9 cellular contexts compared by ENCODE assay signal in genomic region chr17:67514998-67515397, GRCh38.
A peak's percentile ranks its signal among the peaks of the same experiment; 100 is the strongest.
DNase-seq lines count a peak whose midpoint lies in the region; ATAC-seq and TF ChIP-seq lines count a peak whose summit lies in the region.
"Had no signal": no experiment of that assay in that cellular context is flagged by ENCODE, and none has a peak within 500 bp of the region (broad histone marks: within the 10 kb centered on the region; RNA-seq: fewer than 3 reads in every experiment).

No MANE protein-coding gene starts in this region.

- peak; percentile 31 for DNase-seq in SIG-M5 treated with dmso at 0.1 percent for 504 hours (lab: John Stamatoyannopoulos, UW; ENCODE audit: unreplicated experiment)
- DNase-seq in SIG-M5 (lab: John Stamatoyannopoulos, UW): no peak
- DNase-seq in NCI-H69 (lab: John Stamatoyannopoulos, UW): peak; percentile 88
- no peak for DNase-seq in heart left ventricle
- DNase-seq in T-helper 2 cell treated with Interferon-gamma antibody and Interleukin-4, amounts not matched to agents 5 μg/mL and 100 μg/mL, for 36 hours (ENCODE audit: low spot score): no peak
- no peak for DNase-seq in activated effector memory CD4-positive, alpha-beta T cell treated with Interleukin-2 at 50 U/mL for 16 hours
- no peak for DNase-seq in activated CD4-positive, alpha-beta T cell treated with anti-CD3 and anti-CD28 coated beads for 1 hour
- DNase-seq: NCI-H524 treated with DMSO at 0.1 percent for 48 hours had no signal

- no peaks in the 10 kb centered on the region for H3K9me3 Mint-ChIP-seq in T-helper 2 cell treated with Interferon-gamma antibody and Interleukin-4, amounts not matched to agents 5 μg/mL and 100 μg/mL, for 36 hours

- peaks cover 9% of the 10 kb centered on the region for H3K4me1 Mint-ChIP-seq in T-helper 2 cell treated with Interferon-gamma antibody and Interleukin-4, amounts not matched to agents 5 μg/mL and 100 μg/mL, for 36 hours (ENCODE audit: low read depth)

- no peak overlapping the region for H3K9ac ChIP-seq in stomach smooth muscle (ENCODE audit: low read length in 2 of 2)

- intact Hi-C loops in heart left ventricle (cut with DNase I): no loop called here

- no peak overlapping the region for H3K4me3 Mint-ChIP-seq in T-helper 2 cell treated with Interferon-gamma antibody and Interleukin-4, amounts not matched to agents 5 μg/mL and 100 μg/mL, for 36 hours

- H3K4me1 ChIP-seq in heart left ventricle (peaks cover 4 to 52% (median 19%) of the 10 kb centered on the region in 12 donors), stomach smooth muscle (ENCODE audit: control insufficient read depth, insufficient read depth, low read length) (peaks cover 11% of the 10 kb centered on the region)

- ATAC-seq in heart left ventricle: peak in 3 of 4 donors; percentile 25 to 74 (median 49)

- H3K27ac ChIP-seq in heart left ventricle (peak overlapping the region in 10 of 12 donors; percentile 6 to 65 (median 28)), stomach smooth muscle (ENCODE audit: low read length) (peak overlapping the region; percentile 11)

- H3K27me3 ChIP-seq in heart left ventricle (no peaks in the 10 kb centered on the region), stomach smooth muscle (ENCODE audit: control insufficient read depth in 1 of 2, insufficient read depth in 2 of 2, low read length in 2 of 2) (no peaks in the 10 kb centered on the region)

- no peaks in the 10 kb centered on the region for H3K36me3 ChIP-seq in heart left ventricle
- H3K36me3 ChIP-seq in stomach smooth muscle (ENCODE audit: control insufficient read depth in 2 of 2, insufficient read depth in 2 of 2, low read length in 2 of 2): no peaks in the 10 kb centered on the region

- no peak overlapping the region for H3K4me3 ChIP-seq in heart left ventricle
- no peak overlapping the region for H3K4me3 ChIP-seq in stomach smooth muscle (ENCODE audit: low read length in 2 of 2)

- peaks cover 2% of the 10 kb centered on the region for H3K27me3 Mint-ChIP-seq in T-helper 2 cell treated with Interferon-gamma antibody and Interleukin-4, amounts not matched to agents 5 μg/mL and 100 μg/mL, for 36 hours (ENCODE audit: low read depth)

- WGBS in heart left ventricle, 4 donors: 15 to 24% (median 21%) methylated on average over 4 of the region's 4 CpGs

- TF ChIP-seq CTCF in heart left ventricle (IDR thresholded peaks at IDR 0.05): no peak

- H3K36me3 Mint-ChIP-seq in T-helper 2 cell treated with Interferon-gamma antibody and Interleukin-4, amounts not matched to agents 5 μg/mL and 100 μg/mL, for 36 hours (ENCODE audit: low read depth): no peaks in the 10 kb centered on the region

- peaks cover 0 to 6% (median 0%) of the 10 kb centered on the region in 12 donors for H3K9me3 ChIP-seq in heart left ventricle
- no peaks in the 10 kb centered on the region for H3K9me3 ChIP-seq in stomach smooth muscle (ENCODE audit: control insufficient read depth in 2 of 2, low read length in 2 of 2)

- H3K27ac Mint-ChIP-seq in T-helper 2 cell treated with Interferon-gamma antibody and Interleukin-4, amounts not matched to agents 5 μg/mL and 100 μg/mL, for 36 hours: no peak overlapping the region

- no peak for TF ChIP-seq POLR2A in heart left ventricle (IDR thresholded peaks at IDR 0.05)

Comparison
In these comparisons a context has a peak if more than half of its experiments do, and no peak if none do; other contexts are left out.
1. DNase-seq: peak in SIG-M5 treated with dmso at 0.1 percent for 504 hours (single experiment) and NCI-H69 (single experiment); none in SIG-M5 (single experiment), heart left ventricle (0 of 5), T-helper 2 cell treated with Interferon-gamma antibody and Interleukin-4, amounts not matched to agents 5 μg/mL and 100 μg/mL, for 36 hours (single experiment), activated effector memory CD4-positive, alpha-beta T cell treated with Interleukin-2 at 50 U/mL for 16 hours (single experiment) and activated CD4-positive, alpha-beta T cell treated with anti-CD3 and anti-CD28 coated beads for 1 hour (single experiment).